8 cellular contexts compared by ENCODE assay signal in the genomic region with DNA sequence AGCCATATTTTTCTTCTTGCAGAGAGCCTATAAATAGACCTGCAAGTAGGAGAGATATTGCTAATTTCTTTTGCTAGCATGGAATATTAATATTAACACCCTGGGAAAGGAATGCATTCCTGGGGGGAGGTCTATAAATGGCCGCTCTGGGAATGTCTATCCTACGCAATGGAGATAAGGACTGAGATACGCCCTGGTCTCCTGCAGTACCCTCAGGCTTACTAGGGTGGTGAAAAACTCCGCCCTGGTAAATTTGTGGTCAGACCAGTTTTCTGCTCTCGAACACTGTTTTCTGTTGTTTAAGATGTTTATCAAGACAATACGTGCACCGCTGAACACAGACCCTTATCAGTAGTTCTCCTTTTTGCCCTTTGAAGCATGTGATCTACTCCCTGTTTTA. TPM values are rescaled to one million over a fixed set of nuclear protein-coding genes. Genes with fewer than 3 reads are reported as not detected.
"Had no signal": no experiment of that assay in that cellular context is flagged by ENCODE, and none has a peak within 500 bp of the region (broad histone marks: within the 10 kb centered on the region; RNA-seq: fewer than 3 reads in every experiment).

No MANE protein-coding gene starts in this region.

RNA-seq across cellular contexts. Expression of a gene that starts 2.0 kb away (rescaled TPM):
- total RNA-seq: natural killer cell, occipital lobe, progenitor cell of endocrine pancreas, renal cortical epithelial cell, right lobe of liver, smooth muscle cell, upper lobe of left lung had no signal
- polyA plus RNA-seq: neural cell, smooth muscle cell had no signal
